Comparison of ENCODE assay signal across 24 cellular contexts in genomic region chr6:111148110-111148509, GRCh38.
"Had no signal": no experiment of that assay in that cellular context is flagged by ENCODE, and none has a peak within 500 bp of the region (broad histone marks: within the 10 kb centered on the region; RNA-seq: fewer than 3 reads in every experiment).

No MANE protein-coding gene starts in this region.

- H3K4me1 ChIP-seq: left ventricle myocardium inferior, prostate gland, spleen, testis, thyroid gland, transverse colon, upper lobe of left lung, vagina had no signal

- H3K27ac ChIP-seq: left ventricle myocardium inferior, neural progenitor cell, neutrophil, prostate gland, spleen, testis, thyroid gland, transverse colon, upper lobe of left lung, vagina had no signal

- DNase-seq: islet precursor cell; left ventricle myocardium inferior; naive thymus-derived CD8-positive, alpha-beta T cell; nephron progenitor cell; occipital lobe; posterior cingulate gyrus; retina; right cardiac atrium; spleen; stimulated activated CD4-positive, alpha-beta T cell treated with anti-CD3 and anti-CD28 coated beads, Interleukin-4, amount 100 ng/mL, for 24 hours; stimulated activated naive CD4-positive, alpha-beta T cell treated with Interleukin-2 at 50 U/mL for 16 hours; stomach; testis; thyroid gland; transverse colon; upper lobe of left lung had no signal

- H3K4me3 ChIP-seq: left ventricle myocardium inferior, lung, neural progenitor cell, prostate gland, skin epidermis, spleen, stomach, testis, thyroid gland, transverse colon, upper lobe of left lung, vagina had no signal

- H3K36me3 ChIP-seq: left ventricle myocardium inferior, neural progenitor cell, neutrophil, prostate gland, spleen, stomach, thyroid gland, transverse colon, upper lobe of left lung, vagina had no signal

- H3K36me3 Mint-ChIP-seq: stimulated activated effector memory CD8-positive, alpha-beta T cell treated with anti-CD3 and anti-CD28 coated beads, Interleukin-12 subunit alpha, Interleukin-12 subunit beta, amount 100 ng/mL, for 72 hours had no signal

- H3K4me2 ChIP-seq: neural progenitor cell had no signal

- ATAC-seq: naive thymus-derived CD8-positive, alpha-beta T cell; right cardiac atrium; sciatic nerve; stimulated activated effector memory CD8-positive, alpha-beta T cell treated with anti-CD3 and anti-CD28 coated beads, Interleukin-12 subunit alpha, Interleukin-12 subunit beta, amount 100 ng/mL, for 72 hours had no signal

- H3K9me3 Mint-ChIP-seq: neural progenitor cell; stimulated activated effector memory CD8-positive, alpha-beta T cell treated with anti-CD3 and anti-CD28 coated beads, Interleukin-12 subunit alpha, Interleukin-12 subunit beta, amount 100 ng/mL, for 72 hours had no signal

- H3K27ac Mint-ChIP-seq: nephron progenitor cell; neural progenitor cell; stimulated activated effector memory CD8-positive, alpha-beta T cell treated with anti-CD3 and anti-CD28 coated beads, Interleukin-12 subunit alpha, Interleukin-12 subunit beta, amount 100 ng/mL, for 72 hours had no signal

- H2AFZ ChIP-seq: neural progenitor cell had no signal

- H3K9ac ChIP-seq: neural progenitor cell had no signal

- H3K4me3 Mint-ChIP-seq: naive thymus-derived CD8-positive, alpha-beta T cell; nephron progenitor cell; neural progenitor cell; stimulated activated effector memory CD8-positive, alpha-beta T cell treated with anti-CD3 and anti-CD28 coated beads, Interleukin-12 subunit alpha, Interleukin-12 subunit beta, amount 100 ng/mL, for 72 hours had no signal

- H3K4me1 Mint-ChIP-seq: nephron progenitor cell; neural progenitor cell; stimulated activated effector memory CD8-positive, alpha-beta T cell treated with anti-CD3 and anti-CD28 coated beads, Interleukin-12 subunit alpha, Interleukin-12 subunit beta, amount 100 ng/mL, for 72 hours had no signal

- H3K27me3 ChIP-seq: neural progenitor cell, neutrophil, spleen, stomach, testis, thyroid gland, transverse colon, upper lobe of left lung, vagina had no signal

- H3K9me3 ChIP-seq: neutrophil, prostate gland, stomach, testis, thyroid gland, transverse colon, upper lobe of left lung, vagina had no signal
